ENCODE assay signal across 28 cellular contexts in the genomic region with DNA sequence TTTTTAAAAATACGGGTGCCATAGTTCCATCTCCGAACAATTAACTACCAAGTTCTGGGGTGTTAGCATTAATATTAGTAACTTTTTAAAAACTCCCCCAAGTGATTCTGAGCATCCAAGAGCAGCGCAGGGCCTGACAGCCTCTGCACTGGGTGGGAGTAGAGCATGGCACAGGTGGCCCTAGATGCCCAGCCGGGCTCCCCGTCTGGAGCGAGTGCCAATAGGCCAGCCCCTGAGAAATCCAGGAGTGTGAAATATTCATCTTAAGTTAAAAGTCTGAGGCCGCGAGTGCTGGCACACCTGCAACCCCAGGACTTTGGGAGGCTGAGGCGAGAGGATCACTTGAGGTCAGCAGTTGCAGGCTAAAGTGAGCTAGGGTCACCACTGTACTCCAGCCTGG.
"Had no signal": no experiment of that assay in that cellular context is flagged by ENCODE, and none has a peak within 500 bp of the region (broad histone marks: within the 10 kb centered on the region; RNA-seq: fewer than 3 reads in every experiment).

No MANE protein-coding gene starts in this region.

- H3K9me3 Mint-ChIP-seq: activated B cell treated with CpG ODN at 0.5 μM for 24 hours; activated CD8-positive, alpha-beta T cell treated with anti-CD3 and anti-CD28 coated beads for 36 hours; activated T-cell treated with anti-CD3 and anti-CD28 coated beads, Interleukin-2, amount 50 U/mL, for 4 hours; activated T-helper 17 cell treated with anti-CD3 and anti-CD28 coated beads, Interleukin-2, amount 50 U/mL, for 72 hours; central memory CD8-positive, alpha-beta T cell; dendritic cell treated with granulocyte-macrophage colony-stimulating factor and Interleukin-4, amounts not matched to agents 40 ng/mL and 50 ng/mL, for 4 days; effector memory CD8-positive, alpha-beta T cell; T-helper 2 cell treated with Interferon-gamma antibody and Interleukin-4, amounts not matched to agents 5 μg/mL and 100 μg/mL, for 36 hours had no signal

- H3K4me1 Mint-ChIP-seq: activated T-helper 17 cell treated with anti-CD3 and anti-CD28 coated beads, Interleukin-2, amount 50 U/mL, for 72 hours had no signal

- H3K27me3 ChIP-seq: brain microvascular endothelial cell, dorsolateral prefrontal cortex had no signal

- H3K4me3 Mint-ChIP-seq: activated B cell treated with CpG ODN at 0.5 μM for 24 hours; activated CD8-positive, alpha-beta T cell treated with anti-CD3 and anti-CD28 coated beads for 36 hours; activated naive CD8-positive, alpha-beta T cell; activated T-cell treated with anti-CD3 and anti-CD28 coated beads, Interleukin-2, amount 50 U/mL, for 4 hours; activated T-helper 17 cell treated with anti-CD3 and anti-CD28 coated beads, Interleukin-2, amount 50 U/mL, for 72 hours; dendritic cell treated with granulocyte-macrophage colony-stimulating factor and Interleukin-4, amounts not matched to agents 40 ng/mL and 50 ng/mL, for 4 days; T-helper 17 cell; T-helper 2 cell treated with Interferon-gamma antibody and Interleukin-4, amounts not matched to agents 5 μg/mL and 100 μg/mL, for 36 hours had no signal

- H3K36me3 ChIP-seq: brain microvascular endothelial cell, WERI-Rb-1 had no signal

- DNase-seq: activated B cell treated with CpG ODN at 0.5 μM for 24 hours; activated CD4-positive, alpha-beta T cell treated with anti-CD3 and anti-CD28 coated beads, Interleukin-2, amount 50 U/mL, for 48 hours; activated CD8-positive, alpha-beta memory T cell treated with anti-CD3 and anti-CD28 coated beads for 24 hours; activated CD8-positive, alpha-beta T cell treated with anti-CD3 and anti-CD28 coated beads for 36 hours; activated effector memory CD4-positive, alpha-beta T cell treated with Interleukin-2 at 50 U/mL for 16 hours; activated gamma-delta T cell treated with Interleukin-2 at 50 U/mL for 16 hours; activated naive CD4-positive, alpha-beta T cell treated with anti-CD3 and anti-CD28 coated beads, Interleukin-2, amount 50 U/mL, for 16 hours; activated naive CD4-positive, alpha-beta T cell treated with Interleukin-2 at 50 U/mL for 16 hours; amniotic stem cell; anterior cingulate cortex; brain microvascular endothelial cell; dorsolateral prefrontal cortex; effector memory CD8-positive, alpha-beta T cell; foreskin fibroblast; head of caudate nucleus; T-helper 1 cell; T-helper 17 cell; T1000; WERI-Rb-1 had no signal

- H3K4me3 ChIP-seq: coronary artery, dorsolateral prefrontal cortex had no signal

- H3K27me3 Mint-ChIP-seq: activated B cell treated with CpG ODN at 0.5 μM for 24 hours; activated CD8-positive, alpha-beta T cell treated with anti-CD3 and anti-CD28 coated beads for 36 hours; activated naive CD8-positive, alpha-beta T cell; activated T-helper 17 cell treated with anti-CD3 and anti-CD28 coated beads, Interleukin-2, amount 50 U/mL, for 72 hours; central memory CD8-positive, alpha-beta T cell; dendritic cell treated with granulocyte-macrophage colony-stimulating factor and Interleukin-4, amounts not matched to agents 40 ng/mL and 50 ng/mL, for 4 days; effector memory CD8-positive, alpha-beta T cell; T-helper 17 cell had no signal

- ATAC-seq: activated CD4-positive, CD25-positive, alpha-beta regulatory T cell treated with anti-CD3 and anti-CD28 coated beads, Interleukin-2, amount 50 U/mL, for 24 hours; activated CD8-positive, alpha-beta T cell treated with anti-CD3 and anti-CD28 coated beads for 36 hours; activated T-cell treated with anti-CD3 and anti-CD28 coated beads, Interleukin-2, amount 50 U/mL, for 4 hours had no signal

- H3K27ac Mint-ChIP-seq: activated B cell treated with CpG ODN at 0.5 μM for 24 hours; activated CD8-positive, alpha-beta T cell treated with anti-CD3 and anti-CD28 coated beads for 36 hours; activated naive CD8-positive, alpha-beta T cell; activated T-helper 17 cell treated with anti-CD3 and anti-CD28 coated beads, Interleukin-2, amount 50 U/mL, for 72 hours; dendritic cell treated with granulocyte-macrophage colony-stimulating factor and Interleukin-4, amounts not matched to agents 40 ng/mL and 50 ng/mL, for 4 days; T-helper 17 cell; T-helper 2 cell treated with Interferon-gamma antibody and Interleukin-4, amounts not matched to agents 5 μg/mL and 100 μg/mL, for 36 hours had no signal

- H3K27ac ChIP-seq: brain microvascular endothelial cell, coronary artery, dorsolateral prefrontal cortex, epithelial cell of prostate, WERI-Rb-1 had no signal
